ENCODE assay signal across 18 cellular contexts in genomic region chr1:203465146-203465798, GRCh38. TPM values are rescaled to one million over a fixed set of nuclear protein-coding genes. Genes with fewer than 3 reads are reported as not detected.
DNase-seq lines count a peak whose midpoint lies in the region; ATAC-seq and TF ChIP-seq lines count a peak whose summit lies in the region.
"Had no signal": no experiment of that assay in that cellular context is flagged by ENCODE, and none has a peak within 500 bp of the region (broad histone marks: within the 10 kb centered on the region; RNA-seq: fewer than 3 reads in every experiment).

No MANE protein-coding gene starts in this region.

- ATAC-seq in Right ventricle myocardium inferior (peak; percentile 30), lower lobe of right lung (peak in 1 of 2 donors; percentile 40), aorta (ENCODE audit: low FRiP score) (peak; percentile 23), natural killer cell (no peak)
- ATAC-seq: activated CD8-positive, alpha-beta T cell treated with anti-CD3 and anti-CD28 coated beads, Interleukin-2, amount 10 ng/mL, durations not matched to agents 7 days and 5 days; K562 had no signal

- H3K4me3 ChIP-seq in lower lobe of right lung (no peak overlapping the region), skeletal muscle tissue (ENCODE audit: low read length in 3 of 3) (no peak overlapping the region), aorta (ENCODE audit: low read length in 2 of 2) (no peak overlapping the region)
- H3K4me3 ChIP-seq: K562, left lung had no signal

- 23 to 26% methylated on average over 11 of the region's 11 CpGs for WGBS in aorta, 2 donors

- H3K27me3 ChIP-seq in lower lobe of right lung (ENCODE audit: low read depth) (no peaks in the 10 kb centered on the region), skeletal muscle tissue (ENCODE audit: control insufficient read depth in 3 of 3, insufficient read depth in 3 of 3, low read length in 3 of 3) (no peaks in the 10 kb centered on the region), aorta (ENCODE audit: control insufficient read depth in 1 of 2, insufficient read depth in 2 of 2, low read length in 1 of 2) (no peaks in the 10 kb centered on the region)

- H3K4me3 Mint-ChIP-seq in natural killer cell, result no peak overlapping the region
- H3K4me3 Mint-ChIP-seq: activated CD8-positive, alpha-beta T cell treated with anti-CD3 and anti-CD28 coated beads, Interleukin-2, amount 10 ng/mL, durations not matched to agents 7 days and 5 days had no signal

- no peak for TF ChIP-seq CTCF in lower lobe of right lung (IDR thresholded peaks at IDR 0.05)
- TF ChIP-seq CTCF in natural killer cell (IDR thresholded peaks at IDR 0.05), result no peak

- intact Hi-C loops in Right ventricle myocardium inferior (cut with DNase I), result no loop called here
- intact Hi-C loops in cardiac septum (cut with DNase I), result no loop called here
- intact Hi-C loops in lower lobe of right lung (cut with DNase I), result no loop called here
- intact Hi-C loops in aorta (cut with DNase I), result no loop called here
- intact Hi-C loops in natural killer cell (cut with micrococcal nuclease), result no loop called here

- H3K9ac ChIP-seq in skeletal muscle tissue (ENCODE audit: low read depth in 1 of 3, low read length in 3 of 3), result no peak overlapping the region

- H3K36me3 Mint-ChIP-seq in natural killer cell, result no peaks in the 10 kb centered on the region

- no peak overlapping the region for H3K27ac Mint-ChIP-seq in natural killer cell
- H3K27ac Mint-ChIP-seq: activated CD8-positive, alpha-beta T cell treated with anti-CD3 and anti-CD28 coated beads, Interleukin-2, amount 10 ng/mL, durations not matched to agents 7 days and 5 days had no signal

- H3K9me3 ChIP-seq in lower lobe of right lung (no peaks in the 10 kb centered on the region), skeletal muscle tissue (ENCODE audit: control insufficient read depth in 3 of 3, low read length in 3 of 3) (no peaks in the 10 kb centered on the region), aorta (ENCODE audit: control insufficient read depth, low read length) (no peaks in the 10 kb centered on the region)
- H3K9me3 ChIP-seq: left lung had no signal

- no peaks in the 10 kb centered on the region for H3K9me3 Mint-ChIP-seq in natural killer cell

- no peaks in the 10 kb centered on the region for H3K4me1 Mint-ChIP-seq in natural killer cell

- peaks cover 25 to 49% of the 10 kb centered on the region in 2 donors for H3K27me3 Mint-ChIP-seq in natural killer cell (ENCODE audit: low read depth in 2 of 2)

- DNase-seq in Right ventricle myocardium inferior (ENCODE audit: missing footprints) (no peak), cardiac septum (ENCODE audit: low spot score) (no peak), lower lobe of right lung (no peak), aorta (no peak), globus pallidus (ENCODE audit: low spot score) (no peak), natural killer cell (no peak)
- DNase-seq in stimulated activated CD4-positive, alpha-beta T cell treated with anti-CD3 and anti-CD28 coated beads, Interleukin-1b, Interleukin-23, amount 100 ng/mL, for 48 hours, result no peak
- DNase-seq: activated CD8-positive, alpha-beta T cell treated with anti-CD3 and anti-CD28 coated beads, Interleukin-2, amount 10 ng/mL, durations not matched to agents 7 days and 5 days; erythroblast; NCI-H774; RPMI8226; small intestine; SW 1271 had no signal

- H3K27ac ChIP-seq in lower lobe of right lung (peak overlapping the region; percentile 78), skeletal muscle tissue (ENCODE audit: low read depth, low read length) (peak overlapping the region; percentile 45), aorta (ENCODE audit: low read depth in 1 of 2, low read length in 2 of 2) (peak overlapping the region; percentile 96 to 99)

- H3K4me1 ChIP-seq in lower lobe of right lung, result peaks cover 28% of the 10 kb centered on the region
- peaks cover 32 to 40% (median 33%) of the 10 kb centered on the region in 3 donors for H3K4me1 ChIP-seq in skeletal muscle tissue (ENCODE audit: control insufficient read depth in 3 of 3, insufficient read depth in 3 of 3, low read length in 3 of 3)
- peaks cover 8 to 9% of the 10 kb centered on the region in 2 donors for H3K4me1 ChIP-seq in aorta (ENCODE audit: control insufficient read depth in 1 of 2, insufficient read depth in 2 of 2, low read length in 2 of 2)

- no peaks in the 10 kb centered on the region for H3K36me3 ChIP-seq in lower lobe of right lung
- H3K36me3 ChIP-seq in skeletal muscle tissue (ENCODE audit: control insufficient read depth in 3 of 3, insufficient read depth in 3 of 3, low read length in 3 of 3), result no peaks in the 10 kb centered on the region
- H3K36me3 ChIP-seq in aorta (ENCODE audit: control insufficient read depth in 1 of 2, insufficient read depth in 2 of 2, low read length in 1 of 2), result no peaks in the 10 kb centered on the region
- H3K36me3 ChIP-seq: left lung had no signal

RNA-seq across cellular contexts. Expression of gene PRELP, which starts 10.3 kb away (rescaled TPM):
- total RNA-seq in Right ventricle myocardium inferior (27.1 TPM), cardiac septum (49.7 TPM), lower lobe of right lung (47.5 TPM), skeletal muscle tissue (1.0 TPM), aorta (100 to 1,000 TPM; 174 to 217 TPM), natural killer cell (not detected)
- polyA plus RNA-seq in aorta, result 100 to 1,000 TPM; 152 to 178 TPM
- total RNA-seq: A172; activated CD8-positive, alpha-beta T cell treated with anti-CD3 and anti-CD28 coated beads, Interleukin-2, amount 10 ng/mL, durations not matched to agents 7 days and 5 days had no signal
- polyA plus RNA-seq: K562 had no signal

RNA-seq across cellular contexts. Expression of gene OPTC, which starts 28.7 kb away (rescaled TPM):
- total RNA-seq in Right ventricle myocardium inferior, result not detected
- not detected for total RNA-seq in cardiac septum
- total RNA-seq in lower lobe of right lung, result not detected
- not detected for total RNA-seq in skeletal muscle tissue
- not detected for total RNA-seq in aorta
- under 1 TPM in 1 of 2 donors, not detected in 1; 0.56 TPM for polyA plus RNA-seq in aorta
- total RNA-seq in natural killer cell, result not detected
- total RNA-seq: A172; activated CD8-positive, alpha-beta T cell treated with anti-CD3 and anti-CD28 coated beads, Interleukin-2, amount 10 ng/mL, durations not matched to agents 7 days and 5 days; K562; left lung had no signal
- polyA plus RNA-seq: adipose tissue, K562, small intestine had no signal

Comparison
In these comparisons a context has a peak if more than half of its experiments do, and no peak if none do; other contexts are left out.
1. ATAC-seq: peak in Right ventricle myocardium inferior (single experiment) and aorta (single experiment); none in natural killer cell (0 of 3).
2. H3K27ac ChIP-seq: peak in every context shown above with its lines; median percentile 98 in aorta; 78 in lower lobe of right lung; 45 in skeletal muscle tissue.
3. RNA of gene PRELP, which starts 10.3 kb away (total RNA-seq): 174 to 217 TPM in aorta, 49.7 TPM in cardiac septum (single experiment), 47.5 TPM in lower lobe of right lung (single experiment) and 27.1 TPM in Right ventricle myocardium inferior (single experiment); 1.0 TPM in skeletal muscle tissue (single experiment) and not detected in natural killer cell; every median in the first group is over 10 times any median in the second.